In genomic region chr13:100946588-100946987, GRCh38 we compare ENCODE assay signal across 4 cellular contexts.
"Had no signal": no experiment of that assay in that cellular context is flagged by ENCODE, and none has a peak within 500 bp of the region (broad histone marks: within the 10 kb centered on the region; RNA-seq: fewer than 3 reads in every experiment).

No MANE protein-coding gene starts in this region.

- H3K4me3 ChIP-seq: GM23338 had no signal

- DNase-seq: H9, HCEC 1CT, IMR-90 had no signal

- H3K4me3 Mint-ChIP-seq: GM23338, H9 had no signal

- H3K4me1 Mint-ChIP-seq: H9 had no signal

- ATAC-seq: GM23338 had no signal

- H2AFZ ChIP-seq: GM23338 had no signal

- H3K4me2 ChIP-seq: GM23338 had no signal

- H3K27ac Mint-ChIP-seq: GM23338 had no signal
